ENCODE assay signal across 1 cellular context in genomic region chr17:7857724-7858486, GRCh38.
TF ChIP-seq lines count a peak whose summit lies in the region.

A gene with protein sequence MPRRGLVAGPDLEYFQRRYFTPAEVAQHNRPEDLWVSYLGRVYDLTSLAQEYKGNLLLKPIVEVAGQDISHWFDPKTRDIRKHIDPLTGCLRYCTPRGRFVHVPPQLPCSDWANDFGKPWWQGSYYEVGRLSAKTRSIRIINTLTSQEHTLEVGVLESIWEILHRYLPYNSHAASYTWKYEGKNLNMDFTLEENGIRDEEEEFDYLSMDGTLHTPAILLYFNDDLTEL (plus strand): TSS chr17:7858003. CDS start chr17:7858135, 132 bp downstream.

TF ChIP-seq in K562, 482 proteins besides CTCF, POLR2A, EP300 and RAD21 (continued from another document):
- TF ChIP-seq E2F6 (IDR thresholded peaks at IDR 0.05; ENCODE audit: borderline replicate concordance in 1 of 2, extremely low read depth in 1 of 2, insufficient read depth in 1 of 2, insufficient read length in 1 of 2, low read depth in 1 of 2, low read length in 1 of 2, poor library complexity in 1 of 2, severe bottlenecking in 1 of 2) (peak; percentile 30 to 53), TAF1 (IDR thresholded peaks at IDR 0.05; ENCODE audit: control insufficient read depth, extremely low read depth, insufficient read depth, low read length, severe bottlenecking) (peak; percentile 40), LCOR (CRISPR knock-in tag; IDR thresholded peaks at IDR 0.05) (0 out of 2 replicates have a peak, but pooled peaks have one; percentile 49), CXXC5 (CRISPR knock-in tag; IDR thresholded peaks at IDR 0.05) (peak; percentile 60), ETV6 (IDR thresholded peaks at IDR 0.05; ENCODE audit: borderline replicate concordance in 1 of 2, low read depth in 2 of 2, low read length in 1 of 2) (0 out of 4 replicates have a peak, but pooled peaks of 1 of the 2 experiments have one; percentile 23), ETV6 (CRISPR knock-in tag; IDR thresholded peaks at IDR 0.05; ENCODE audit: borderline replicate concordance) (no peak), E2F5 (CRISPR knock-in tag; IDR thresholded peaks at IDR 0.05) (0 out of 2 replicates have a peak, but pooled peaks have one; percentile 28), L3MBTL2 (IDR thresholded peaks at IDR 0.05) (peak; percentile 58; the same call in 1 of the 2 replicates), HCFC1 (IDR thresholded peaks at IDR 0.05; ENCODE audit: low read depth, low read length) (peak; percentile 84), FOXA1 (IDR thresholded peaks at IDR 0.05; ENCODE audit: borderline replicate concordance) (no peak), POU5F1 (IDR thresholded peaks at IDR 0.05; ENCODE audit: borderline replicate concordance, low read depth, low read length, partially characterized antibody) (peak; percentile 62), CC2D1A (IDR thresholded peaks at IDR 0.05) (peak; percentile 59; the same call in 1 of the 2 replicates), TAF7 (tag; IDR thresholded peaks at IDR 0.05) (no peak), ZNF212 (CRISPR knock-in tag; IDR thresholded peaks at IDR 0.05) (no peak), PHB2 (IDR thresholded peaks at IDR 0.05; ENCODE audit: low read depth) (no peak), MYC (IDR thresholded peaks at IDR 0.05; ENCODE audit: low read depth, low read length) (peak; percentile 90), MYC (CRISPR knock-in tag; IDR thresholded peaks at IDR 0.05; ENCODE audit: borderline replicate concordance, low read depth) (peak; percentile 53; the same call in 1 of the 2 replicates), FIP1L1 (IDR thresholded peaks at IDR 0.05; ENCODE audit: low read depth, low read length, poor library complexity, severe bottlenecking) (no peak), CBFB (CRISPR knock-in tag; IDR thresholded peaks at IDR 0.05) (0 out of 2 replicates have a peak, but pooled peaks have one; percentile 50), TBL1XR1 (IDR thresholded peaks at IDR 0.05; ENCODE audit: low read length in 2 of 2) (0 out of 4 replicates have a peak, but pooled peaks of 1 of the 2 experiments have one; percentile 53), CREM (IDR thresholded peaks at IDR 0.05; ENCODE audit: low read depth) (peak; percentile 26; the same call in 1 of the 2 replicates), ZNF23 (CRISPR knock-in tag; IDR thresholded peaks at IDR 0.05) (no peak), CBFA2T3 (IDR thresholded peaks at IDR 0.05) (no peak), ZNF224 (CRISPR knock-in tag; IDR thresholded peaks at IDR 0.05) (no peak), KLF1 (tag; IDR thresholded peaks at IDR 0.05) (no peak), ZNF609 (CRISPR knock-in tag; IDR thresholded peaks at IDR 0.05; ENCODE audit: borderline replicate concordance) (0 out of 2 replicates have a peak, but pooled peaks have one; percentile 5), SAP30 (IDR thresholded peaks at IDR 0.05; ENCODE audit: borderline replicate concordance, insufficient read depth, low read depth, low read length, poor library complexity, severe bottlenecking) (peak; percentile 93), PTBP1 (IDR thresholded peaks at IDR 0.05; ENCODE audit: low read depth, low read length) (no peak), MAX (CRISPR knock-in tag; IDR thresholded peaks at IDR 0.05) (peak; percentile 79), FOXK2 (conservative IDR thresholded peaks at IDR 0.05 in 1 of 2, IDR thresholded peaks at IDR 0.05 in 1 of 2; ENCODE audit: low read depth in 2 of 2) (peak; percentile 51 to 68; a peak in 2 of 4 replicates), RFX1 (IDR thresholded peaks at IDR 0.05) (peak; percentile 62), ATF1 (CRISPR knock-in tag; IDR thresholded peaks at IDR 0.05) (no peak), ATF1 (tag; IDR thresholded peaks at IDR 0.05) (peak; percentile 23; the same call in 1 of the 2 replicates), KLF6 (CRISPR knock-in tag; IDR thresholded peaks at IDR 0.05; ENCODE audit: borderline replicate concordance) (no peak), CGGBP1 (CRISPR knock-in tag; IDR thresholded peaks at IDR 0.05) (no peak), ZFX (CRISPR knock-in tag; IDR thresholded peaks at IDR 0.05) (peak; percentile 76), MTA3 (IDR thresholded peaks at IDR 0.05; ENCODE audit: borderline replicate concordance) (peak; percentile 98), KLF13 (tag; IDR thresholded peaks at IDR 0.05; ENCODE audit: borderline replicate concordance, low read depth) (no peak), RHOXF2B (CRISPR knock-in tag; conservative IDR thresholded peaks at IDR 0.05) (no peak), BRD9 (IDR thresholded peaks at IDR 0.05; ENCODE audit: low read depth, partially characterized antibody) (peak; percentile 66), FUS (optimal IDR thresholded peaks at IDR 0.05; ENCODE audit: low read depth, low read length) (no peak), MAFF (IDR thresholded peaks at IDR 0.05; ENCODE audit: low read length) (no peak), SMAD1 (IDR thresholded peaks at IDR 0.05; ENCODE audit: low read depth, low read length, partially characterized antibody) (peak; percentile 52), HEY1 (CRISPR knock-in tag; IDR thresholded peaks at IDR 0.05; ENCODE audit: borderline replicate concordance) (0 out of 2 replicates have a peak, but pooled peaks have one; percentile 32), ARID1B (IDR thresholded peaks at IDR 0.05) (0 out of 2 replicates have a peak, but pooled peaks have one; percentile 4), ZBTB8A (IDR thresholded peaks at IDR 0.05; ENCODE audit: partially characterized antibody) (no peak), PML (IDR thresholded peaks at IDR 0.05; ENCODE audit: low read length) (peak; percentile 28; the same call in 1 of the 2 replicates)
- TF ChIP-seq, protein P1, sequence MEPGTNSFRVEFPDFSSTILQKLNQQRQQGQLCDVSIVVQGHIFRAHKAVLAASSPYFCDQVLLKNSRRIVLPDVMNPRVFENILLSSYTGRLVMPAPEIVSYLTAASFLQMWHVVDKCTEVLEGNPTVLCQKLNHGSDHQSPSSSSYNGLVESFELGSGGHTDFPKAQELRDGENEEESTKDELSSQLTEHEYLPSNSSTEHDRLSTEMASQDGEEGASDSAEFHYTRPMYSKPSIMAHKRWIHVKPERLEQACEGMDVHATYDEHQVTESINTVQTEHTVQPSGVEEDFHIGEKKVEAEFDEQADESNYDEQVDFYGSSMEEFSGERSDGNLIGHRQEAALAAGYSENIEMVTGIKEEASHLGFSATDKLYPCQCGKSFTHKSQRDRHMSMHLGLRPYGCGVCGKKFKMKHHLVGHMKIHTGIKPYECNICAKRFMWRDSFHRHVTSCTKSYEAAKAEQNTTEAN (CRISPR knock-in tag; IDR thresholded peaks at IDR 0.05), result no peak
- TF ChIP-seq, protein P2, sequence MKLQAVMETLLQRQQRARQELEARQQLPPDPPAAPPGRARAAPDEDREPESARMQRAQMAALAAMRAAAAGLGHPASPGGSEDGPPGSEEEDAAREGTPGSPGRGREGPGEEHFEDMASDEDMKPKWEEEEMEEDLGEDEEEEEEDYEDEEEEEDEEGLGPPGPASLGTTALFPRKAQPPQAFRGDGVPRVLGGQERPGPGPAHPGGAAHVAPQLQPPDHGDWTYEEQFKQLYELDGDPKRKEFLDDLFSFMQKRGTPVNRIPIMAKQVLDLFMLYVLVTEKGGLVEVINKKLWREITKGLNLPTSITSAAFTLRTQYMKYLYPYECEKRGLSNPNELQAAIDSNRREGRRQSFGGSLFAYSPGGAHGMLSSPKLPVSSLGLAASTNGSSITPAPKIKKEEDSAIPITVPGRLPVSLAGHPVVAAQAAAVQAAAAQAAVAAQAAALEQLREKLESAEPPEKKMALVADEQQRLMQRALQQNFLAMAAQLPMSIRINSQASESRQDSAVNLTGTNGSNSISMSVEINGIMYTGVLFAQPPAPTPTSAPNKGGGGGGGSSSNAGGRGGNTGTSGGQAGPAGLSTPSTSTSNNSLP (IDR thresholded peaks at IDR 0.05; ENCODE audit: borderline replicate concordance, low read depth, low read length), result no peak
- TF ChIP-seq, protein P3, sequence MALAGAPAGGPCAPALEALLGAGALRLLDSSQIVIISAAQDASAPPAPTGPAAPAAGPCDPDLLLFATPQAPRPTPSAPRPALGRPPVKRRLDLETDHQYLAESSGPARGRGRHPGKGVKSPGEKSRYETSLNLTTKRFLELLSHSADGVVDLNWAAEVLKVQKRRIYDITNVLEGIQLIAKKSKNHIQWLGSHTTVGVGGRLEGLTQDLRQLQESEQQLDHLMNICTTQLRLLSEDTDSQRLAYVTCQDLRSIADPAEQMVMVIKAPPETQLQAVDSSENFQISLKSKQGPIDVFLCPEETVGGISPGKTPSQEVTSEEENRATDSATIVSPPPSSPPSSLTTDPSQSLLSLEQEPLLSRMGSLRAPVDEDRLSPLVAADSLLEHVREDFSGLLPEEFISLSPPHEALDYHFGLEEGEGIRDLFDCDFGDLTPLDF (CRISPR knock-in tag; IDR thresholded peaks at IDR 0.05), result 0 out of 2 replicates have a peak, but pooled peaks have one; percentile 24
